Comparison of ENCODE assay signal across 2 cellular contexts in genomic region chr19:7589822-7590221, GRCh38.
TF ChIP-seq lines count a peak whose summit lies in the region.

No MANE protein-coding gene starts in this region.

TF ChIP-seq in HepG2, 621 proteins besides CTCF, POLR2A, EP300 and RAD21:
- TF ChIP-seq ZNF629 (CRISPR knock-in tag; conservative IDR thresholded peaks at IDR 0.05) (peak; percentile 87), IKZF4 (CRISPR knock-in tag; IDR thresholded peaks at IDR 0.05; ENCODE audit: borderline replicate concordance, low read depth, not compliant biosample characterization) (no peak), CHD4 (IDR thresholded peaks at IDR 0.05; ENCODE audit: borderline replicate concordance, low read length) (0 out of 2 replicates have a peak, but pooled peaks have one; percentile 31), ZEB1 (IDR thresholded peaks at IDR 0.05; ENCODE audit: insufficient replicate concordance, low read depth) (no peak), SPEN (CRISPR knock-in tag; IDR thresholded peaks at IDR 0.05; ENCODE audit: low read depth) (no peak), RFX5 (IDR thresholded peaks at IDR 0.05; ENCODE audit: low read depth, low read length) (no peak), RCOR2 (CRISPR knock-in tag; IDR thresholded peaks at IDR 0.05) (no peak)

TF ChIP-seq in SK-N-SH, 30 proteins besides CTCF, POLR2A, EP300 and RAD21:
- TF ChIP-seq RCOR1 (IDR thresholded peaks at IDR 0.05; ENCODE audit: low read length) = no peak
- no peak for TF ChIP-seq RFX5 (IDR thresholded peaks at IDR 0.05; ENCODE audit: low read length)
- TF ChIP-seq, protein P1, sequence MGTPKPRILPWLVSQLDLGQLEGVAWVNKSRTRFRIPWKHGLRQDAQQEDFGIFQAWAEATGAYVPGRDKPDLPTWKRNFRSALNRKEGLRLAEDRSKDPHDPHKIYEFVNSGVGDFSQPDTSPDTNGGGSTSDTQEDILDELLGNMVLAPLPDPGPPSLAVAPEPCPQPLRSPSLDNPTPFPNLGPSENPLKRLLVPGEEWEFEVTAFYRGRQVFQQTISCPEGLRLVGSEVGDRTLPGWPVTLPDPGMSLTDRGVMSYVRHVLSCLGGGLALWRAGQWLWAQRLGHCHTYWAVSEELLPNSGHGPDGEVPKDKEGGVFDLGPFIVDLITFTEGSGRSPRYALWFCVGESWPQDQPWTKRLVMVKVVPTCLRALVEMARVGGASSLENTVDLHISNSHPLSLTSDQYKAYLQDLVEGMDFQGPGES (IDR thresholded peaks at IDR 0.05; ENCODE audit: low read depth, low read length) = no peak
- no peak for TF ChIP-seq MXI1 (IDR thresholded peaks at IDR 0.05; ENCODE audit: low read depth, low read length)
- no peak for TF ChIP-seq MEF2A (IDR thresholded peaks at IDR 0.05; ENCODE audit: borderline replicate concordance, low read depth)
- TF ChIP-seq SIN3A (IDR thresholded peaks at IDR 0.05; ENCODE audit: borderline replicate concordance, low read depth, low read length) = no peak
- no peak for TF ChIP-seq RXRA (IDR thresholded peaks at IDR 0.05; ENCODE audit: borderline replicate concordance, low read depth)
- TF ChIP-seq REST (IDR thresholded peaks at IDR 0.05; ENCODE audit: low read depth, low read length) = no peak
- TF ChIP-seq EZH2phosphoT487 (IDR thresholded peaks at IDR 0.05; ENCODE audit: borderline replicate concordance, low read depth) = no peak
- no peak for TF ChIP-seq POLR2AphosphoS5 (IDR thresholded peaks at IDR 0.05; ENCODE audit: low read depth, low read length)
- no peak for TF ChIP-seq SMC3 (IDR thresholded peaks at IDR 0.05; ENCODE audit: low read depth, low read length)
- no peak for TF ChIP-seq YY1 (IDR thresholded peaks at IDR 0.05; ENCODE audit: low read depth)
- TF ChIP-seq, protein P2, sequence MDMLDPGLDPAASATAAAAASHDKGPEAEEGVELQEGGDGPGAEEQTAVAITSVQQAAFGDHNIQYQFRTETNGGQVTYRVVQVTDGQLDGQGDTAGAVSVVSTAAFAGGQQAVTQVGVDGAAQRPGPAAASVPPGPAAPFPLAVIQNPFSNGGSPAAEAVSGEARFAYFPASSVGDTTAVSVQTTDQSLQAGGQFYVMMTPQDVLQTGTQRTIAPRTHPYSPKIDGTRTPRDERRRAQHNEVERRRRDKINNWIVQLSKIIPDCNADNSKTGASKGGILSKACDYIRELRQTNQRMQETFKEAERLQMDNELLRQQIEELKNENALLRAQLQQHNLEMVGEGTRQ (IDR thresholded peaks at IDR 0.05; ENCODE audit: borderline replicate concordance, low read depth, low read length) = no peak
